In the genomic region with DNA sequence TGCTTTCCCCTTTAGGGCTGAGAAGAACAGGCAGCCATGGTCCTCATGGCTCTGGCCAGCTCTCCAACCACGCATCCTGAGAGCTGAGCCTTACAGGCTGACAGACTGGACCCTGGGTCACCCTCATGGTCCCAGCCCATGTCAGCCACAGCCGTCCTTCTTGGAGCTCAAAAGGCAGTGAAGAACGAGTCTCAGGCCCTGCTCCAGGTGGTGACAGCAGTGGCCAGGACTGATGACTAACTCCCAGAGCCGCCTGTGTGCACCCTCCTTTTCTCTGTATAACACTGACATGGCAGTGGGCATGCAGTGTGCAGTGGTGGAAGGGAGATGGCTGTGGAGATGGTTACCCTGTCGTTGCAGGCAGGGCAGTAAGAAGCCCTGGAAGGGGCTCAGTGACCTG, we compare ENCODE assay signal across 21 cellular contexts. TPM values are rescaled to one million over a fixed set of nuclear protein-coding genes. Genes with fewer than 3 reads are reported as not detected.
"Had no signal": no experiment of that assay in that cellular context is flagged by ENCODE, and none has a peak within 500 bp of the region (broad histone marks: within the 10 kb centered on the region; RNA-seq: fewer than 3 reads in every experiment).

No MANE protein-coding gene starts in this region.

- H3K4me1 ChIP-seq: lower lobe of right lung, parathyroid adenoma, prostate gland, thyroid gland, vagina had no signal

- H3K36me3 ChIP-seq: esophagus squamous epithelium, lower lobe of right lung, neutrophil, prostate gland, right atrium auricular region, stomach, thyroid gland, vagina had no signal

- H3K9ac ChIP-seq: parathyroid adenoma had no signal

- H3K79me2 ChIP-seq: parathyroid adenoma had no signal

- H3K4me3 ChIP-seq: coronary artery, esophagus squamous epithelium, lower lobe of right lung, prostate gland, right atrium auricular region, skin epidermis, stomach, thyroid gland, vagina had no signal

- H3K27ac Mint-ChIP-seq: naive thymus-derived CD8-positive, alpha-beta T cell had no signal

- ATAC-seq: left ventricle myocardium superior, lower lobe of right lung had no signal

- H3K27ac ChIP-seq: coronary artery, esophagus squamous epithelium, lower lobe of right lung, neutrophil, parathyroid adenoma, prostate gland, right atrium auricular region, skin epidermis, stomach, thyroid gland, vagina had no signal

- DNase-seq: effector memory CD4-positive, alpha-beta T cell; esophagus squamous epithelium; foreskin melanocyte; left ventricle myocardium superior; lower lobe of right lung; naive thymus-derived CD8-positive, alpha-beta T cell; stimulated activated CD4-positive, alpha-beta T cell treated with anti-CD3 and anti-CD28 coated beads, Interleukin-12 subunit alpha, Interleukin-12 subunit beta, amount 100 ng/mL, for 4 hours; stimulated activated CD4-positive, alpha-beta T cell treated with anti-CD3 and anti-CD28 coated beads, Interleukin-4, amount 100 ng/mL, for 1 hour; stomach had no signal

- H3K9me3 ChIP-seq: esophagus squamous epithelium, lower lobe of right lung, neutrophil, prostate gland, thyroid gland, vagina had no signal

- H3K9me3 Mint-ChIP-seq: neural crest cell had no signal

- H3K4me3 Mint-ChIP-seq: naive thymus-derived CD8-positive, alpha-beta T cell; neural crest cell had no signal

- H3K36me3 Mint-ChIP-seq: naive thymus-derived CD8-positive, alpha-beta T cell had no signal

- H2AFZ ChIP-seq: parathyroid adenoma had no signal

- H3K27me3 ChIP-seq: right atrium auricular region, thyroid gland, vagina had no signal

RNA-seq across cellular contexts. Expression of a gene that starts 10.3 kb away (rescaled TPM):
- total RNA-seq: endothelial cell of umbilical vein; lower lobe of right lung; myocyte; naive thymus-derived CD8-positive, alpha-beta T cell; right atrium auricular region; thyroid gland had no signal

RNA-seq across cellular contexts. Expression of a gene that starts 36.9 kb away (rescaled TPM):
- total RNA-seq: dermis blood vessel endothelial cell; endothelial cell of umbilical vein; lower lobe of right lung; naive thymus-derived CD8-positive, alpha-beta T cell had no signal
